ENCODE assay signal across 8 cellular contexts in genomic region chr10:118423800-118424479, GRCh38.
A peak's percentile ranks its signal among the peaks of the same experiment; 100 is the strongest.
DNase-seq lines count a peak whose midpoint lies in the region; ATAC-seq and TF ChIP-seq lines count a peak whose summit lies in the region.

No MANE protein-coding gene starts in this region.

- no peaks in the 10 kb centered on the region for H3K36me3 Mint-ChIP-seq in CD4-positive, alpha-beta T cell (ENCODE audit: low read depth)
- H3K36me3 Mint-ChIP-seq in endothelial cell (ENCODE audit: low read depth, unreplicated experiment) = no peaks in the 10 kb centered on the region

- POLR2A ChIA-PET in CD4-positive, alpha-beta T cell (lab: Charles Lee) = no interaction called here

- H3K27ac Mint-ChIP-seq in CD4-positive, alpha-beta T cell = no peak overlapping the region
- no peak overlapping the region for H3K27ac Mint-ChIP-seq in endothelial cell (ENCODE audit: unreplicated experiment)

- peaks cover 9% of the 10 kb centered on the region for H3K27me3 ChIP-seq in CD4-positive, alpha-beta T cell (ENCODE audit: control insufficient read depth, insufficient read depth, low read length)
- H3K27me3 ChIP-seq in HL-60 (ENCODE audit: insufficient read depth, poor library complexity, severe bottlenecking) = no peaks in the 10 kb centered on the region

- H3K27ac ChIP-seq in CD4-positive, alpha-beta T cell (ENCODE audit: low read depth, low read length) = no peak overlapping the region
- no peak overlapping the region for H3K27ac ChIP-seq in HL-60 (replicated peaks)

- CTCF ChIA-PET in CD4-positive, alpha-beta T cell (lab: Charles Lee) = interaction anchor here (0.5 to 0.8 kb wide), 3 partner anchors 19 to 38 kb away, joined by 3 to 4 read pairs (median 4); no protein-coding TSS in a partner anchor

- H3K27me3 Mint-ChIP-seq in CD4-positive, alpha-beta T cell = peaks cover 22% of the 10 kb centered on the region
- no peaks in the 10 kb centered on the region for H3K27me3 Mint-ChIP-seq in endothelial cell (ENCODE audit: unreplicated experiment)

- H3K9me3 ChIP-seq in CD4-positive, alpha-beta T cell (ENCODE audit: control insufficient read depth, low read length) = no peaks in the 10 kb centered on the region

- no peaks in the 10 kb centered on the region for H3K9me3 Mint-ChIP-seq in CD4-positive, alpha-beta T cell
- no peaks in the 10 kb centered on the region for H3K9me3 Mint-ChIP-seq in endothelial cell (ENCODE audit: unreplicated experiment)

- intact Hi-C loops in CD4-positive, alpha-beta T cell (cut with DNase I, micrococcal nuclease) = loop anchor here (1.0 to 5.0 kb wide), 3 partner anchors 82 to 928 kb away; partner anchors contain the start of gene FAM204A (in 1 of the 2)

- DNase-seq in CD4-positive, alpha-beta T cell = peak; percentile 28 to 61 (median 44)
- peak; percentile 81 to 91 for DNase-seq in HL-60 (ENCODE audit: low read depth in 1 of 2, low spot score in 1 of 2)
- peak; percentile 73 to 80 for DNase-seq in NOMO-1 (lab: John Stamatoyannopoulos, UW; ENCODE audit: unreplicated experiment in 2 of 2)
- DNase-seq in activated CD8-positive, alpha-beta memory T cell treated with anti-CD3 and anti-CD28 coated beads for 24 hours = peak; percentile 77
- DNase-seq in endothelial cell (ENCODE audit: low spot score) = peak; percentile 90
- peak; percentile 19 for DNase-seq in middle frontal gyrus (ENCODE audit: extremely low spot score, low spot score)
- peak; percentile 38 for DNase-seq in stimulated activated CD8-positive, alpha-beta memory T cell treated with anti-CD3 and anti-CD28 coated beads, Interleukin-7, amount 100 ng/mL, for 24 hours (ENCODE audit: low read depth)

- H3K4me3 Mint-ChIP-seq in CD4-positive, alpha-beta T cell = no peak overlapping the region
- H3K4me3 Mint-ChIP-seq in endothelial cell (ENCODE audit: unreplicated experiment) = no peak overlapping the region

- no peaks in the 10 kb centered on the region for H3K4me1 Mint-ChIP-seq in CD4-positive, alpha-beta T cell (ENCODE audit: low read depth)
- H3K4me1 Mint-ChIP-seq in endothelial cell (ENCODE audit: unreplicated experiment) = peaks cover 3% of the 10 kb centered on the region

- H3K4me3 ChIP-seq in HL-60 (replicated peaks; ENCODE audit: insufficient read depth, low read length) = no peak overlapping the region

- ATAC-seq in CD4-positive, alpha-beta T cell (ENCODE audit: poor library complexity) = peak; percentile 92
- peak; percentile 92 for ATAC-seq in GM19452 (IDR thresholded peaks at IDR 0.05; ENCODE audit: unreplicated experiment)

- peak; percentile 74 for TF ChIP-seq CTCF in CD4-positive, alpha-beta T cell (IDR thresholded peaks at IDR 0.05)
- TF ChIP-seq CTCF in HL-60 (IDR thresholded peaks at IDR 0.05; ENCODE audit: insufficient read depth, low read length) (peak; percentile 55), endothelial cell (IDR thresholded peaks at IDR 0.05; ENCODE audit: unreplicated experiment) (peak; percentile 82)

Comparison
In these comparisons a context has a peak if more than half of its experiments do, and no peak if none do; other contexts are left out.
1. DNase-seq: peak in every context shown above with its lines; median percentile 90 in endothelial cell; 86 in HL-60; 77 in activated CD8-positive, alpha-beta memory T cell treated with anti-CD3 and anti-CD28 coated beads for 24 hours; 76 in NOMO-1; 44 in CD4-positive, alpha-beta T cell; 38 in stimulated activated CD8-positive, alpha-beta memory T cell treated with anti-CD3 and anti-CD28 coated beads, Interleukin-7, amount 100 ng/mL, for 24 hours; 19 in middle frontal gyrus.